ENCODE assay signal across 1 cellular context in genomic region chr5:126777257-126777973, GRCh38.
A peak's percentile ranks its signal among the peaks of the same experiment; 100 is the strongest.
TF ChIP-seq lines count a peak whose summit lies in the region.

No MANE protein-coding gene starts in this region.

TF ChIP-seq in HepG2, 621 proteins besides CTCF, POLR2A, EP300 and RAD21 (continued from another document and continues in another):
- TF ChIP-seq, protein P1, sequence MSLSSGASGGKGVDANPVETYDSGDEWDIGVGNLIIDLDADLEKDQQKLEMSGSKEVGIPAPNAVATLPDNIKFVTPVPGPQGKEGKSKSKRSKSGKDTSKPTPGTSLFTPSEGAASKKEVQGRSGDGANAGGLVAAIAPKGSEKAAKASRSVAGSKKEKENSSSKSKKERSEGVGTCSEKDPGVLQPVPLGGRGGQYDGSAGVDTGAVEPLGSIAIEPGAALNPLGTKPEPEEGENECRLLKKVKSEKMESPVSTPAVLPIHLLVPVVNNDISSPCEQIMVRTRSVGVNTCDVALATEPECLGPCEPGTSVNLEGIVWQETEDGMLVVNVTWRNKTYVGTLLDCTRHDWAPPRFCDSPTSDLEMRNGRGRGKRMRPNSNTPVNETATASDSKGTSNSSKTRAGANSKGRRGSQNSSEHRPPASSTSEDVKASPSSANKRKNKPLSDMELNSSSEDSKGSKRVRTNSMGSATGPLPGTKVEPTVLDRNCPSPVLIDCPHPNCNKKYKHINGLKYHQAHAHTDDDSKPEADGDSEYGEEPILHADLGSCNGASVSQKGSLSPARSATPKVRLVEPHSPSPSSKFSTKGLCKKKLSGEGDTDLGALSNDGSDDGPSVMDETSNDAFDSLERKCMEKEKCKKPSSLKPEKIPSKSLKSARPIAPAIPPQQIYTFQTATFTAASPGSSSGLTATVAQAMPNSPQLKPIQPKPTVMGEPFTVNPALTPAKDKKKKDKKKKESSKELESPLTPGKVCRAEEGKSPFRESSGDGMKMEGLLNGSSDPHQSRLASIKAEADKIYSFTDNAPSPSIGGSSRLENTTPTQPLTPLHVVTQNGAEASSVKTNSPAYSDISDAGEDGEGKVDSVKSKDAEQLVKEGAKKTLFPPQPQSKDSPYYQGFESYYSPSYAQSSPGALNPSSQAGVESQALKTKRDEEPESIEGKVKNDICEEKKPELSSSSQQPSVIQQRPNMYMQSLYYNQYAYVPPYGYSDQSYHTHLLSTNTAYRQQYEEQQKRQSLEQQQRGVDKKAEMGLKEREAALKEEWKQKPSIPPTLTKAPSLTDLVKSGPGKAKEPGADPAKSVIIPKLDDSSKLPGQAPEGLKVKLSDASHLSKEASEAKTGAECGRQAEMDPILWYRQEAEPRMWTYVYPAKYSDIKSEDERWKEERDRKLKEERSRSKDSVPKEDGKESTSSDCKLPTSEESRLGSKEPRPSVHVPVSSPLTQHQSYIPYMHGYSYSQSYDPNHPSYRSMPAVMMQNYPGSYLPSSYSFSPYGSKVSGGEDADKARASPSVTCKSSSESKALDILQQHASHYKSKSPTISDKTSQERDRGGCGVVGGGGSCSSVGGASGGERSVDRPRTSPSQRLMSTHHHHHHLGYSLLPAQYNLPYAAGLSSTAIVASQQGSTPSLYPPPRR (CRISPR knock-in tag; IDR thresholded peaks at IDR 0.05; ENCODE audit: borderline replicate concordance) = peak; percentile 51; the same call in 1 of the 2 replicates
- TF ChIP-seq ZFP62 (CRISPR knock-in tag; IDR thresholded peaks at IDR 0.05) = no peak
- TF ChIP-seq MEIS2 (CRISPR knock-in tag; IDR thresholded peaks at IDR 0.05) = no peak
- TF ChIP-seq, protein P2, sequence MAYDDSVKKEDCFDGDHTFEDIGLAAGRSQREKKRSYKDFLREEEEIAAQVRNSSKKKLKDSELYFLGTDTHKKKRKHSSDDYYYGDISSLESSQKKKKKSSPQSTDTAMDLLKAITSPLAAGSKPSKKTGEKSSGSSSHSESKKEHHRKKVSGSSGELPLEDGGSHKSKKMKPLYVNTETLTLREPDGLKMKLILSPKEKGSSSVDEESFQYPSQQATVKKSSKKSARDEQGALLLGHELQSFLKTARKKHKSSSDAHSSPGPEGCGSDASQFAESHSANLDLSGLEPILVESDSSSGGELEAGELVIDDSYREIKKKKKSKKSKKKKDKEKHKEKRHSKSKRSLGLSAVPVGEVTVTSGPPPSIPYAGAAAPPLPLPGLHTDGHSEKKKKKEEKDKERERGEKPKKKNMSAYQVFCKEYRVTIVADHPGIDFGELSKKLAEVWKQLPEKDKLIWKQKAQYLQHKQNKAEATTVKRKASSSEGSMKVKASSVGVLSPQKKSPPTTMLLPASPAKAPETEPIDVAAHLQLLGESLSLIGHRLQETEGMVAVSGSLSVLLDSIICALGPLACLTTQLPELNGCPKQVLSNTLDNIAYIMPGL (CRISPR knock-in tag; IDR thresholded peaks at IDR 0.05; ENCODE audit: borderline replicate concordance in 1 of 2, low read depth in 1 of 2) = peak; percentile 41 to 55; a peak in 3 of 4 replicates
- TF ChIP-seq MIER3 (CRISPR knock-in tag; IDR thresholded peaks at IDR 0.05; ENCODE audit: borderline replicate concordance) = no peak
- TF ChIP-seq ZNF790 (CRISPR knock-in tag; IDR thresholded peaks at IDR 0.05; ENCODE audit: borderline replicate concordance) = peak; percentile 86; the same call in 1 of the 2 replicates
- TF ChIP-seq, protein P3, sequence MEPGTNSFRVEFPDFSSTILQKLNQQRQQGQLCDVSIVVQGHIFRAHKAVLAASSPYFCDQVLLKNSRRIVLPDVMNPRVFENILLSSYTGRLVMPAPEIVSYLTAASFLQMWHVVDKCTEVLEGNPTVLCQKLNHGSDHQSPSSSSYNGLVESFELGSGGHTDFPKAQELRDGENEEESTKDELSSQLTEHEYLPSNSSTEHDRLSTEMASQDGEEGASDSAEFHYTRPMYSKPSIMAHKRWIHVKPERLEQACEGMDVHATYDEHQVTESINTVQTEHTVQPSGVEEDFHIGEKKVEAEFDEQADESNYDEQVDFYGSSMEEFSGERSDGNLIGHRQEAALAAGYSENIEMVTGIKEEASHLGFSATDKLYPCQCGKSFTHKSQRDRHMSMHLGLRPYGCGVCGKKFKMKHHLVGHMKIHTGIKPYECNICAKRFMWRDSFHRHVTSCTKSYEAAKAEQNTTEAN (CRISPR knock-in tag; conservative IDR thresholded peaks at IDR 0.05) = no peak
- TF ChIP-seq, protein P4, sequence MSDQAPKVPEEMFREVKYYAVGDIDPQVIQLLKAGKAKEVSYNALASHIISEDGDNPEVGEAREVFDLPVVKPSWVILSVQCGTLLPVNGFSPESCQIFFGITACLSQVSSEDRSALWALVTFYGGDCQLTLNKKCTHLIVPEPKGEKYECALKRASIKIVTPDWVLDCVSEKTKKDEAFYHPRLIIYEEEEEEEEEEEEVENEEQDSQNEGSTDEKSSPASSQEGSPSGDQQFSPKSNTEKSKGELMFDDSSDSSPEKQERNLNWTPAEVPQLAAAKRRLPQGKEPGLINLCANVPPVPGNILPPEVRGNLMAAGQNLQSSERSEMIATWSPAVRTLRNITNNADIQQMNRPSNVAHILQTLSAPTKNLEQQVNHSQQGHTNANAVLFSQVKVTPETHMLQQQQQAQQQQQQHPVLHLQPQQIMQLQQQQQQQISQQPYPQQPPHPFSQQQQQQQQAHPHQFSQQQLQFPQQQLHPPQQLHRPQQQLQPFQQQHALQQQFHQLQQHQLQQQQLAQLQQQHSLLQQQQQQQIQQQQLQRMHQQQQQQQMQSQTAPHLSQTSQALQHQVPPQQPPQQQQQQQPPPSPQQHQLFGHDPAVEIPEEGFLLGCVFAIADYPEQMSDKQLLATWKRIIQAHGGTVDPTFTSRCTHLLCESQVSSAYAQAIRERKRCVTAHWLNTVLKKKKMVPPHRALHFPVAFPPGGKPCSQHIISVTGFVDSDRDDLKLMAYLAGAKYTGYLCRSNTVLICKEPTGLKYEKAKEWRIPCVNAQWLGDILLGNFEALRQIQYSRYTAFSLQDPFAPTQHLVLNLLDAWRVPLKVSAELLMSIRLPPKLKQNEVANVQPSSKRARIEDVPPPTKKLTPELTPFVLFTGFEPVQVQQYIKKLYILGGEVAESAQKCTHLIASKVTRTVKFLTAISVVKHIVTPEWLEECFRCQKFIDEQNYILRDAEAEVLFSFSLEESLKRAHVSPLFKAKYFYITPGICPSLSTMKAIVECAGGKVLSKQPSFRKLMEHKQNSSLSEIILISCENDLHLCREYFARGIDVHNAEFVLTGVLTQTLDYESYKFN (CRISPR knock-in tag; conservative IDR thresholded peaks at IDR 0.05) = no peak
- no peak for TF ChIP-seq ZBTB1 (CRISPR knock-in tag; IDR thresholded peaks at IDR 0.05; ENCODE audit: borderline replicate concordance)
- TF ChIP-seq UBTF (CRISPR knock-in tag; IDR thresholded peaks at IDR 0.05) = peak; percentile 85; the same call in 1 of the 2 replicates
- TF ChIP-seq TMF1 (CRISPR knock-in tag; IDR thresholded peaks at IDR 0.05; ENCODE audit: low read depth) = peak; percentile 84
- peak; percentile 39 for TF ChIP-seq SRSF1 (optimal IDR thresholded peaks at IDR 0.05; ENCODE audit: low read depth, low read length)
- TF ChIP-seq ZNF891 (CRISPR knock-in tag; IDR thresholded peaks at IDR 0.05) = 0 out of 2 replicates have a peak, but pooled peaks have one; percentile 5
- TF ChIP-seq BHLHE40 (IDR thresholded peaks at IDR 0.05; ENCODE audit: low read length) = no peak
- peak; percentile 16; the same call in 1 of the 2 replicates for TF ChIP-seq SPEN (CRISPR knock-in tag; IDR thresholded peaks at IDR 0.05; ENCODE audit: low read depth)
- 0 out of 2 replicates have a peak, but pooled peaks have one; percentile 30 for TF ChIP-seq ISX (CRISPR knock-in tag; conservative IDR thresholded peaks at IDR 0.05)
- TF ChIP-seq GLI4 (CRISPR knock-in tag; IDR thresholded peaks at IDR 0.05; ENCODE audit: borderline replicate concordance) = no peak; the same call in 1 of the 2 replicates
- peak; percentile 17; the same call in 1 of the 2 replicates for TF ChIP-seq ZNF510 (CRISPR knock-in tag; IDR thresholded peaks at IDR 0.05; ENCODE audit: low read depth)
- TF ChIP-seq ARNT2 (CRISPR knock-in tag; IDR thresholded peaks at IDR 0.05; ENCODE audit: low read depth) = no peak; the same call in 1 of the 2 replicates
- TF ChIP-seq, protein P5, sequence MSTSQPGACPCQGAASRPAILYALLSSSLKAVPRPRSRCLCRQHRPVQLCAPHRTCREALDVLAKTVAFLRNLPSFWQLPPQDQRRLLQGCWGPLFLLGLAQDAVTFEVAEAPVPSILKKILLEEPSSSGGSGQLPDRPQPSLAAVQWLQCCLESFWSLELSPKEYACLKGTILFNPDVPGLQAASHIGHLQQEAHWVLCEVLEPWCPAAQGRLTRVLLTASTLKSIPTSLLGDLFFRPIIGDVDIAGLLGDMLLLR (CRISPR knock-in tag; IDR thresholded peaks at IDR 0.05) = 0 out of 2 replicates have a peak, but pooled peaks have one; percentile 16
- TF ChIP-seq, protein P6, sequence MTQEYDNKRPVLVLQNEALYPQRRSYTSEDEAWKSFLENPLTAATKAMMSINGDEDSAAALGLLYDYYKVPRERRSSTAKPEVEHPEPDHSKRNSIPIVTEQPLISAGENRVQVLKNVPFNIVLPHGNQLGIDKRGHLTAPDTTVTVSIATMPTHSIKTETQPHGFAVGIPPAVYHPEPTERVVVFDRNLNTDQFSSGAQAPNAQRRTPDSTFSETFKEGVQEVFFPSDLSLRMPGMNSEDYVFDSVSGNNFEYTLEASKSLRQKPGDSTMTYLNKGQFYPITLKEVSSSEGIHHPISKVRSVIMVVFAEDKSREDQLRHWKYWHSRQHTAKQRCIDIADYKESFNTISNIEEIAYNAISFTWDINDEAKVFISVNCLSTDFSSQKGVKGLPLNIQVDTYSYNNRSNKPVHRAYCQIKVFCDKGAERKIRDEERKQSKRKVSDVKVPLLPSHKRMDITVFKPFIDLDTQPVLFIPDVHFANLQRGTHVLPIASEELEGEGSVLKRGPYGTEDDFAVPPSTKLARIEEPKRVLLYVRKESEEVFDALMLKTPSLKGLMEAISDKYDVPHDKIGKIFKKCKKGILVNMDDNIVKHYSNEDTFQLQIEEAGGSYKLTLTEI (CRISPR knock-in tag; conservative IDR thresholded peaks at IDR 0.05) = no peak
- TF ChIP-seq CHCHD3 (CRISPR knock-in tag; IDR thresholded peaks at IDR 0.05) = peak; percentile 32; the same call in 1 of the 2 replicates
- 0 out of 2 replicates have a peak, but pooled peaks have one; percentile 13 for TF ChIP-seq ZNF672 (CRISPR knock-in tag; IDR thresholded peaks at IDR 0.05)
- no peak for TF ChIP-seq PREB (CRISPR knock-in tag; IDR thresholded peaks at IDR 0.05)
- peak; percentile 30; the same call in 1 of the 2 replicates for TF ChIP-seq TAF1 (CRISPR knock-in tag; IDR thresholded peaks at IDR 0.05)
- TF ChIP-seq TFDP1 (CRISPR knock-in tag; IDR thresholded peaks at IDR 0.05; ENCODE audit: borderline replicate concordance) = 0 out of 2 replicates have a peak, but pooled peaks have one; percentile 43
- no peak for TF ChIP-seq ZNF607 (CRISPR knock-in tag; IDR thresholded peaks at IDR 0.05; ENCODE audit: borderline replicate concordance)
- peak; percentile 42; the same call in 1 of the 2 replicates for TF ChIP-seq WIZ (CRISPR knock-in tag; IDR thresholded peaks at IDR 0.05)
- TF ChIP-seq USF2 (IDR thresholded peaks at IDR 0.05; ENCODE audit: low read depth, low read length) = no peak
- 0 out of 2 replicates have a peak, but pooled peaks have one; percentile 8 for TF ChIP-seq USF2 (CRISPR knock-in tag; IDR thresholded peaks at IDR 0.05; ENCODE audit: borderline replicate concordance)
- peak; percentile 93; the same call in 1 of the 2 replicates for TF ChIP-seq IRX3 (CRISPR knock-in tag; IDR thresholded peaks at IDR 0.05; ENCODE audit: borderline replicate concordance, low read depth)
